Comparison of ENCODE assay signal across 1 cellular context in genomic region chr22:45976351-45977002, GRCh38.
TF ChIP-seq lines count a peak whose summit lies in the region.

No MANE protein-coding gene starts in this region.

TF ChIP-seq in HepG2, 621 proteins besides CTCF, POLR2A, EP300 and RAD21 (continued from another document):
- TF ChIP-seq, protein P1, sequence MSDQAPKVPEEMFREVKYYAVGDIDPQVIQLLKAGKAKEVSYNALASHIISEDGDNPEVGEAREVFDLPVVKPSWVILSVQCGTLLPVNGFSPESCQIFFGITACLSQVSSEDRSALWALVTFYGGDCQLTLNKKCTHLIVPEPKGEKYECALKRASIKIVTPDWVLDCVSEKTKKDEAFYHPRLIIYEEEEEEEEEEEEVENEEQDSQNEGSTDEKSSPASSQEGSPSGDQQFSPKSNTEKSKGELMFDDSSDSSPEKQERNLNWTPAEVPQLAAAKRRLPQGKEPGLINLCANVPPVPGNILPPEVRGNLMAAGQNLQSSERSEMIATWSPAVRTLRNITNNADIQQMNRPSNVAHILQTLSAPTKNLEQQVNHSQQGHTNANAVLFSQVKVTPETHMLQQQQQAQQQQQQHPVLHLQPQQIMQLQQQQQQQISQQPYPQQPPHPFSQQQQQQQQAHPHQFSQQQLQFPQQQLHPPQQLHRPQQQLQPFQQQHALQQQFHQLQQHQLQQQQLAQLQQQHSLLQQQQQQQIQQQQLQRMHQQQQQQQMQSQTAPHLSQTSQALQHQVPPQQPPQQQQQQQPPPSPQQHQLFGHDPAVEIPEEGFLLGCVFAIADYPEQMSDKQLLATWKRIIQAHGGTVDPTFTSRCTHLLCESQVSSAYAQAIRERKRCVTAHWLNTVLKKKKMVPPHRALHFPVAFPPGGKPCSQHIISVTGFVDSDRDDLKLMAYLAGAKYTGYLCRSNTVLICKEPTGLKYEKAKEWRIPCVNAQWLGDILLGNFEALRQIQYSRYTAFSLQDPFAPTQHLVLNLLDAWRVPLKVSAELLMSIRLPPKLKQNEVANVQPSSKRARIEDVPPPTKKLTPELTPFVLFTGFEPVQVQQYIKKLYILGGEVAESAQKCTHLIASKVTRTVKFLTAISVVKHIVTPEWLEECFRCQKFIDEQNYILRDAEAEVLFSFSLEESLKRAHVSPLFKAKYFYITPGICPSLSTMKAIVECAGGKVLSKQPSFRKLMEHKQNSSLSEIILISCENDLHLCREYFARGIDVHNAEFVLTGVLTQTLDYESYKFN (CRISPR knock-in tag; conservative IDR thresholded peaks at IDR 0.05): no peak
- TF ChIP-seq ERF (CRISPR knock-in tag; IDR thresholded peaks at IDR 0.05) (no peak), ADNP (CRISPR knock-in tag; IDR thresholded peaks at IDR 0.05) (no peak), CEBPG (CRISPR knock-in tag; IDR thresholded peaks at IDR 0.05) (no peak), NFATC3 (CRISPR knock-in tag; IDR thresholded peaks at IDR 0.05) (no peak), HMGXB4 (CRISPR knock-in tag; IDR thresholded peaks at IDR 0.05; ENCODE audit: borderline replicate concordance in 1 of 2, low read depth in 1 of 2) (no peak), HNF4G (IDR thresholded peaks at IDR 0.05; ENCODE audit: borderline replicate concordance, low read depth, low read length) (no peak), HNF4G (CRISPR knock-in tag; IDR thresholded peaks at IDR 0.05; ENCODE audit: borderline replicate concordance, low read depth) (no peak), PAF1 (CRISPR knock-in tag; IDR thresholded peaks at IDR 0.05) (no peak), ATF3 (CRISPR knock-in tag; IDR thresholded peaks at IDR 0.05) (no peak), SMAD9 (CRISPR knock-in tag; IDR thresholded peaks at IDR 0.05) (no peak), ZNF841 (CRISPR knock-in tag; IDR thresholded peaks at IDR 0.05; ENCODE audit: borderline replicate concordance) (no peak), CENPT (CRISPR knock-in tag; IDR thresholded peaks at IDR 0.05; ENCODE audit: low read depth) (no peak), SMARCE1 (IDR thresholded peaks at IDR 0.05; ENCODE audit: borderline replicate concordance) (no peak), ZNF383 (CRISPR knock-in tag; IDR thresholded peaks at IDR 0.05; ENCODE audit: borderline replicate concordance) (no peak), ESRRA (CRISPR knock-in tag; IDR thresholded peaks at IDR 0.05; ENCODE audit: low read depth) (no peak), BORCS8-MEF2B (CRISPR knock-in tag; IDR thresholded peaks at IDR 0.05) (no peak), RNF2 (conservative IDR thresholded peaks at IDR 0.05; ENCODE audit: low read depth) (no peak), SMAD1 (CRISPR knock-in tag; IDR thresholded peaks at IDR 0.05; ENCODE audit: borderline replicate concordance, low read depth) (no peak), ZBTB21 (CRISPR knock-in tag; IDR thresholded peaks at IDR 0.05) (no peak), ZNF282 (IDR thresholded peaks at IDR 0.05; ENCODE audit: partially characterized antibody) (no peak)
TF ChIP-seq in HepG2: peak in this region for 4.
